1 cellular context compared by ENCODE assay signal in genomic region chr2:70248145-70248809, GRCh38.
A peak's percentile ranks its signal among the peaks of the same experiment; 100 is the strongest.
TF ChIP-seq lines count a peak whose summit lies in the region.

Gene TIA1 (minus strand): TSS chr2:70248628. CDS start chr2:70248430, 198 bp downstream.

TF ChIP-seq in K562, 482 proteins besides CTCF, POLR2A, EP300 and RAD21 (continued from another document and continues in another):
- no peak for TF ChIP-seq NR0B1 (IDR thresholded peaks at IDR 0.05; ENCODE audit: partially characterized antibody)
- TF ChIP-seq TCF7L2 (IDR thresholded peaks at IDR 0.05; ENCODE audit: low read depth, low read length) = no peak
- no peak for TF ChIP-seq RBM15 (IDR thresholded peaks at IDR 0.05; ENCODE audit: insufficient read depth, low read length)
- TF ChIP-seq ZNF644 (tag; IDR thresholded peaks at IDR 0.05; ENCODE audit: low read depth) = no peak
- peak; percentile 93 for TF ChIP-seq ZFX (CRISPR knock-in tag; IDR thresholded peaks at IDR 0.05)
- TF ChIP-seq ZNF699 (CRISPR knock-in tag; IDR thresholded peaks at IDR 0.05; ENCODE audit: insufficient replicate concordance) = no peak
- no peak for TF ChIP-seq CBFA2T2 (conservative IDR thresholded peaks at IDR 0.05)
- TF ChIP-seq MAFK (IDR thresholded peaks at IDR 0.05; ENCODE audit: low read length) = no peak
- no peak; the same call in 1 of the 2 replicates for TF ChIP-seq NCOA1 (IDR thresholded peaks at IDR 0.05; ENCODE audit: low read depth)
- TF ChIP-seq PHF20 (IDR thresholded peaks at IDR 0.05; ENCODE audit: partially characterized antibody) = no peak
- TF ChIP-seq L3MBTL2 (IDR thresholded peaks at IDR 0.05) = no peak
- TF ChIP-seq RNF2 (IDR thresholded peaks at IDR 0.05) = no peak; the same call in 1 of the 2 replicates
- TF ChIP-seq ZNF740 (CRISPR knock-in tag; IDR thresholded peaks at IDR 0.05) = no peak
- TF ChIP-seq ZNF740 (tag; IDR thresholded peaks at IDR 0.05) = no peak
- no peak for TF ChIP-seq PTRF (tag; IDR thresholded peaks at IDR 0.05)
- no peak for TF ChIP-seq KLF13 (tag; IDR thresholded peaks at IDR 0.05; ENCODE audit: borderline replicate concordance, low read depth)
- TF ChIP-seq HDAC6 (IDR thresholded peaks at IDR 0.05; ENCODE audit: low read depth, low read length) = no peak
- TF ChIP-seq MXI1 (IDR thresholded peaks at IDR 0.05; ENCODE audit: low read depth, low read length) = no peak
- TF ChIP-seq ARID4B (CRISPR knock-in tag; IDR thresholded peaks at IDR 0.05) = no peak
- TF ChIP-seq CTBP1 (IDR thresholded peaks at IDR 0.05; ENCODE audit: borderline replicate concordance) = peak; percentile 32; the same call in 1 of the 2 replicates
- TF ChIP-seq MAZ (CRISPR knock-in tag; conservative IDR thresholded peaks at IDR 0.05 in 1 of 2, IDR thresholded peaks at IDR 0.05 in 1 of 2) = peak in 1 of 2 experiments; percentile 34; a peak in 2 of 4 replicates
- TF ChIP-seq IRF9 (tag; IDR thresholded peaks at IDR 0.05) = no peak
- no peak for TF ChIP-seq NONO (IDR thresholded peaks at IDR 0.05; ENCODE audit: low read depth in 2 of 2, low read length in 1 of 2)
- no peak for TF ChIP-seq ESRRB (CRISPR knock-in tag; IDR thresholded peaks at IDR 0.05; ENCODE audit: borderline replicate concordance)
- peak; percentile 15; the same call in 1 of the 2 replicates for TF ChIP-seq FOXK1 (CRISPR knock-in tag; IDR thresholded peaks at IDR 0.05; ENCODE audit: borderline replicate concordance)
- no peak for TF ChIP-seq MYBL2 (IDR thresholded peaks at IDR 0.05; ENCODE audit: low read depth)
- no peak for TF ChIP-seq MYBL2 (CRISPR knock-in tag; IDR thresholded peaks at IDR 0.05; ENCODE audit: borderline replicate concordance)
- TF ChIP-seq RERE (CRISPR knock-in tag; IDR thresholded peaks at IDR 0.05; ENCODE audit: borderline replicate concordance) = no peak
- TF ChIP-seq SREBF2 (CRISPR knock-in tag; IDR thresholded peaks at IDR 0.05) = no peak
- TF ChIP-seq ZNF449 (CRISPR knock-in tag; IDR thresholded peaks at IDR 0.05) = no peak
- TF ChIP-seq SPI1 (IDR thresholded peaks at IDR 0.05; ENCODE audit: borderline replicate concordance, low read depth, low read length) = no peak
- TF ChIP-seq E4F1 (CRISPR knock-in tag; IDR thresholded peaks at IDR 0.05; ENCODE audit: borderline replicate concordance) = no peak
- TF ChIP-seq TCF7 (IDR thresholded peaks at IDR 0.05; ENCODE audit: borderline replicate concordance) = no peak
- no peak for TF ChIP-seq SRSF3 (IDR thresholded peaks at IDR 0.05; ENCODE audit: insufficient read depth, low read length)
- TF ChIP-seq ZBED1 (IDR thresholded peaks at IDR 0.05) = no peak
- TF ChIP-seq ZNF668 (CRISPR knock-in tag; IDR thresholded peaks at IDR 0.05) = no peak
- TF ChIP-seq ZNF586 (CRISPR knock-in tag; conservative IDR thresholded peaks at IDR 0.05) = no peak
- TF ChIP-seq ATF6 (CRISPR knock-in tag; IDR thresholded peaks at IDR 0.05) = peak; percentile 54; the same call in 1 of the 2 replicates
- no peak for TF ChIP-seq RBM39 (optimal IDR thresholded peaks at IDR 0.05; ENCODE audit: low read depth, low read length)
- no peak for TF ChIP-seq GABPB2 (CRISPR knock-in tag; conservative IDR thresholded peaks at IDR 0.05)
- no peak for TF ChIP-seq CC2D1A (IDR thresholded peaks at IDR 0.05)
- peak; percentile 76; the same call in 1 of the 2 replicates for TF ChIP-seq MTA3 (IDR thresholded peaks at IDR 0.05; ENCODE audit: borderline replicate concordance)
- TF ChIP-seq ZNF316 (IDR thresholded peaks at IDR 0.05) = no peak
- TF ChIP-seq ATF4 (CRISPR knock-in tag; IDR thresholded peaks at IDR 0.05) = no peak
- TF ChIP-seq NCOA2 (IDR thresholded peaks at IDR 0.05; ENCODE audit: partially characterized antibody in 2 of 2) = no peak
- no peak for TF ChIP-seq TARDBP (IDR thresholded peaks at IDR 0.05)
- no peak for TF ChIP-seq ZC3H8 (IDR thresholded peaks at IDR 0.05)
- no peak for TF ChIP-seq SNRNP70 (optimal IDR thresholded peaks at IDR 0.05; ENCODE audit: low read depth, low read length)
- no peak for TF ChIP-seq NCOA6 (IDR thresholded peaks at IDR 0.05)
